ENCODE assay signal across 1 cellular context in genomic region chr1:186486061-186486460, GRCh38.
TF ChIP-seq lines count a peak whose summit lies in the region.

No MANE protein-coding gene starts in this region.

TF ChIP-seq in endothelial cell of umbilical vein, 7 proteins besides CTCF, POLR2A, EP300 and RAD21 (continued from another document):
- no peak for TF ChIP-seq GATA2 (IDR thresholded peaks at IDR 0.05; ENCODE audit: insufficient read depth, insufficient read length, low read depth, low read length)
